In the genomic region with DNA sequence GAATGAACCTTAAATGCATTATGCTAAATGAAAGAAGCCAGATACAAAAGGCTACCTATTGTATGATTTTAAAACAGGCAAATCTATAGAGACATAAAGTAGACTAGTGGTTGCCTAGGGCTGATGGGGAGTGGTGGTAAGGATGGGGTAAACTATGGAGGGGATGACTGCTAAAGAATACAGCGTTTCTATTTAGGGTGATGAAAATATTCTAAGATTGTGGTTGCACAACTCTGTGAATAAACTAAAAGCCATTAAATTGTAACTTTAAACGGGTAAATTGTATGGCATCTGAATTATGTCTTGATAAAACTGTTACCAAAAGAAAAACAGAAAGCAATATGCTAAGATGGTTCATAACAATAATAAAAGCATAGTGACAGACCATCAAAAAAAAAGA, we compare ENCODE assay signal across 22 cellular contexts.
"Had no signal": no experiment of that assay in that cellular context is flagged by ENCODE, and none has a peak within 500 bp of the region (broad histone marks: within the 10 kb centered on the region; RNA-seq: fewer than 3 reads in every experiment).

No MANE protein-coding gene starts in this region.

- H3K36me3 ChIP-seq: MG63, SJSA1 had no signal

- H3K9me3 ChIP-seq: MG63, SJSA1 had no signal

- H3K4me3 ChIP-seq: MG63, SJSA1, SK-N-MC had no signal

- DNase-seq: Karpas-422, KG1, MG63, NCI-H1092, NCI-H1105 treated with DMSO at 0.1 percent for 48 hours, NCI-H1417 treated with DMSO at 0.1 percent for 48 hours, NCI-H146, NCI-H1694 treated with DMSO at 0.1 percent for 48 hours, NCI-H1930, NCI-H2081, NCI-H2107, NCI-H226, NCI-H446, NCI-H510A, NCI-H524 treated with DMSO at 0.1 percent for 48 hours, NCI-H69, NCI-H774, Right ventricle myocardium superior, RPMI8226, SIG-M5 had no signal

- H3K27ac ChIP-seq: SJSA1, SK-N-MC had no signal

- H3K4me1 ChIP-seq: SJSA1 had no signal

- H3K27me3 ChIP-seq: MG63, SJSA1 had no signal
